Comparison of ENCODE assay signal across 24 cellular contexts in genomic region chr15:38304486-38304885, GRCh38. TPM values are rescaled to one million over a fixed set of nuclear protein-coding genes. Genes with fewer than 3 reads are reported as not detected.
DNase-seq lines count a peak whose midpoint lies in the region; ATAC-seq and TF ChIP-seq lines count a peak whose summit lies in the region.
"Had no signal": no experiment of that assay in that cellular context is flagged by ENCODE, and none has a peak within 500 bp of the region (broad histone marks: within the 10 kb centered on the region; RNA-seq: fewer than 3 reads in every experiment).

No MANE protein-coding gene starts in this region.

- no peak overlapping the region for H2BK120ac ChIP-seq in IMR-90 (ENCODE audit: low read depth, low read length)

- H3K79me2 ChIP-seq in SK-N-SH (ENCODE audit: insufficient read depth): peaks cover 98% of the 10 kb centered on the region

- no peak overlapping the region for H4K8ac ChIP-seq in IMR-90 (ENCODE audit: low read depth in 2 of 2, low read length in 2 of 2)

- no peak for DNase-seq in left ventricle myocardium inferior
- DNase-seq in Right ventricle myocardium inferior (ENCODE audit: missing footprints): no peak
- DNase-seq in IMR-90: no peak
- peak; percentile 53 for DNase-seq in fibroblast of gingiva (ENCODE audit: low read depth)
- DNase-seq in suprapubic skin (ENCODE audit: low spot score in 2 of 2): no peak
- no peak for DNase-seq in NOMO-1 (lab: John Stamatoyannopoulos, UW; ENCODE audit: unreplicated experiment in 2 of 2)
- no peak for DNase-seq in amygdala (lab: John Stamatoyannopoulos, UW)
- no peak for DNase-seq in SK-N-SH
- DNase-seq: 8988T; Caco-2; CD8-positive, alpha-beta T cell; DMS79; EL; GDM1; MG63; NCI-H1105 treated with DMSO at 0.1 percent for 48 hours; NCI-H2029; NCI-H446; NCI-H526; RPMI8226; SHP77 treated with DMSO at 0.1 percent for 48 hours had no signal

- no peaks in the 10 kb centered on the region for H3K36me3 ChIP-seq in left ventricle myocardium inferior
- peaks cover 5% of the 10 kb centered on the region for H3K36me3 ChIP-seq in IMR-90 (ENCODE audit: control insufficient read depth, insufficient read depth, low read length)
- no peaks in the 10 kb centered on the region for H3K36me3 ChIP-seq in suprapubic skin
- peaks cover 26 to 52% of the 10 kb centered on the region in 2 experiments for H3K36me3 ChIP-seq in SK-N-SH (replicated peaks in 1 of 2; ENCODE audit: control insufficient read depth in 1 of 2, insufficient read depth in 2 of 2, low read length in 1 of 2)

- ATAC-seq in Right ventricle myocardium inferior (no peak), IMR-90 (ENCODE audit: low read depth) (no peak)
- ATAC-seq: CD8-positive, alpha-beta T cell; HepG2; K562 had no signal

- H3K9me1 ChIP-seq in IMR-90 (ENCODE audit: insufficient read depth, low read length): peaks cover 3% of the 10 kb centered on the region

- no peak overlapping the region for H2AFZ ChIP-seq in IMR-90 (replicated peaks; ENCODE audit: low read length, poor library complexity)
- no peak overlapping the region for H2AFZ ChIP-seq in SK-N-SH (ENCODE audit: low read depth)

- H3K4me2 ChIP-seq in IMR-90 (ENCODE audit: low read depth, low read length) (no peak overlapping the region), SK-N-SH (no peak overlapping the region)

- TF ChIP-seq RAD21 in IMR-90 (IDR thresholded peaks at IDR 0.05; ENCODE audit: low read length) (no peak), SK-N-SH (IDR thresholded peaks at IDR 0.05; ENCODE audit: low read length) (no peak)

- H3K14ac ChIP-seq in IMR-90 (replicated peaks; ENCODE audit: low read depth, low read length): no peak overlapping the region

- H3K4me3 ChIP-seq in left ventricle myocardium inferior: no peak overlapping the region
- no peak overlapping the region for H3K4me3 ChIP-seq in IMR-90 (ENCODE audit: insufficient read depth, low read depth, low read length)
- H3K4me3 ChIP-seq in suprapubic skin: no peak overlapping the region
- no peak overlapping the region for H3K4me3 ChIP-seq in SK-N-SH (ENCODE audit: low read depth in 2 of 2, low read length in 1 of 2)
- H3K4me3 ChIP-seq: K562, MG63 had no signal

- POLR2A ChIA-PET in IMR-90 (lab: Charles Lee; ENCODE audit: unreplicated experiment) (no interaction called here), SK-N-SH (lab: Yijun Ruan, JAX) (no interaction called here)

- no peak overlapping the region for H3K4ac ChIP-seq in IMR-90 (ENCODE audit: low read depth, low read length)

- WGBS in IMR-90 (ENCODE audit: extremely low coverage in 2 of 2, insufficient read length in 1 of 2), 2 experiments: 67% methylated on average over 2 of the region's 3 CpGs; no CpG with 5 or more reads in 1 of the 2 experiments
- WGBS in suprapubic skin: 56% methylated on average over 3 of the region's 3 CpGs
- WGBS in SK-N-SH (ENCODE audit: low lambda C conversion rate): 91% methylated on average over 3 of the region's 3 CpGs

- TF ChIP-seq CTCF in left ventricle myocardium inferior (IDR thresholded peaks at IDR 0.05; ENCODE audit: borderline replicate concordance) (no peak), IMR-90 (conservative IDR thresholded peaks at IDR 0.05; ENCODE audit: low read depth, low read length) (no peak), suprapubic skin (IDR thresholded peaks at IDR 0.05) (no peak), SK-N-SH (IDR thresholded peaks at IDR 0.05) (no peak)

- no peak overlapping the region for H2BK15ac ChIP-seq in IMR-90 (ENCODE audit: low read depth, low read length)

- no peaks in the 10 kb centered on the region for H3K27me3 ChIP-seq in left ventricle myocardium inferior (ENCODE audit: low read depth)
- no peaks in the 10 kb centered on the region for H3K27me3 ChIP-seq in IMR-90 (ENCODE audit: control insufficient read depth, insufficient read depth, low read length)
- no peaks in the 10 kb centered on the region for H3K27me3 ChIP-seq in suprapubic skin
- no peaks in the 10 kb centered on the region for H3K27me3 ChIP-seq in SK-N-SH (ENCODE audit: insufficient read depth)
- H3K27me3 ChIP-seq: MG63 had no signal

- H2BK20ac ChIP-seq in IMR-90 (ENCODE audit: low read depth, low read length): no peak overlapping the region

- H4K20me1 ChIP-seq in IMR-90 (ENCODE audit: insufficient read depth, low read length) (peaks cover 34% of the 10 kb centered on the region), SK-N-SH (ENCODE audit: insufficient read depth) (peaks cover 51% of the 10 kb centered on the region)

- H3K27ac ChIP-seq in left ventricle myocardium inferior (replicated peaks) (peak overlapping the region; percentile 31), IMR-90 (ENCODE audit: insufficient read depth, low read length) (no peak overlapping the region), suprapubic skin (peak overlapping the region; percentile 42), SK-N-SH (ENCODE audit: low read depth in 2 of 2, low read length in 1 of 2) (peak overlapping the region in 1 of 2 experiments; percentile 22; a peak in 1 of 4 replicates)
- H3K27ac ChIP-seq: C4-2B had no signal

- H2AK5ac ChIP-seq in IMR-90 (ENCODE audit: low read depth, low read length): no peak overlapping the region

- intact Hi-C loops in left ventricle myocardium inferior (cut with micrococcal nuclease) (no loop called here), Right ventricle myocardium inferior (cut with DNase I) (loop anchor here (5.0 kb wide), 1 partner anchor 52 kb away; the partner anchor contains the start of gene SPRED1), IMR-90 (cut with micrococcal nuclease) (loop anchor here (5.0 kb wide), 1 partner anchor 43 kb away; no protein-coding TSS in a partner anchor)

- no peak overlapping the region for H4K5ac ChIP-seq in IMR-90 (ENCODE audit: low read depth, low read length)

- no peaks in the 10 kb centered on the region for H3K9me2 ChIP-seq in SK-N-SH

- H3K9ac ChIP-seq in IMR-90 (ENCODE audit: low read depth, low read length) (no peak overlapping the region), SK-N-SH (no peak overlapping the region)

- no TSS peak for BruUV-seq in IMR-90 (replicated peaks; lab: Mats Ljungman, UMichigan)

- H3K18ac ChIP-seq in IMR-90 (ENCODE audit: low read depth, low read length): no peak overlapping the region

- H3K23ac ChIP-seq in IMR-90 (ENCODE audit: low read depth, low read length): no peak overlapping the region

- H3K9me3 ChIP-seq in left ventricle myocardium inferior (replicated peaks) (no peaks in the 10 kb centered on the region), IMR-90 (ENCODE audit: control insufficient read depth, insufficient read depth, low read length) (no peaks in the 10 kb centered on the region), suprapubic skin (no peaks in the 10 kb centered on the region), SK-N-SH (no peaks in the 10 kb centered on the region)
- H3K9me3 ChIP-seq: Caco-2, MG63 had no signal

- in situ Hi-C loops in IMR-90 (cut with MboI; ENCODE audit: low sequenced_read_pairs): no loop called here

- peak overlapping the region; percentile 41 for H2BK5ac ChIP-seq in IMR-90 (ENCODE audit: low read depth, low read length, poor library complexity, severe bottlenecking)

- H3F3A ChIP-seq in SK-N-SH (replicated peaks; ENCODE audit: insufficient read depth): peaks cover 5% of the 10 kb centered on the region

- peaks cover 12 to 56% of the 10 kb centered on the region in 2 experiments for H3K79me1 ChIP-seq in IMR-90 (ENCODE audit: low read depth in 1 of 2, low read length in 2 of 2)

- dilution Hi-C loops in IMR-90 (cut with HindIII; ENCODE audit: low sequenced_read_pairs, unreplicated experiment): no loop called here

- no peak overlapping the region for H2AK9ac ChIP-seq in IMR-90 (replicated peaks; ENCODE audit: low read depth, low read length, poor library complexity)

- H4K91ac ChIP-seq in IMR-90 (ENCODE audit: insufficient read depth, low read depth, low read length): no peak overlapping the region

- TF ChIP-seq EP300 in suprapubic skin (IDR thresholded peaks at IDR 0.05) (no peak), SK-N-SH (IDR thresholded peaks at IDR 0.05; ENCODE audit: borderline replicate concordance in 1 of 2, low read depth in 1 of 2, low read length in 1 of 2) (no peak)

- TF ChIP-seq POLR2A in IMR-90 (IDR thresholded peaks at IDR 0.05; ENCODE audit: low read depth, low read length) (no peak), suprapubic skin (IDR thresholded peaks at IDR 0.05) (no peak)

- peaks cover 15% of the 10 kb centered on the region for H3K4me1 ChIP-seq in left ventricle myocardium inferior
- H3K4me1 ChIP-seq in IMR-90 (ENCODE audit: control insufficient read depth, insufficient read depth, low read length): peaks cover 4% of the 10 kb centered on the region
- H3K4me1 ChIP-seq in suprapubic skin: peaks cover 4% of the 10 kb centered on the region
- peaks cover 0 to 10% of the 10 kb centered on the region in 2 experiments; a peak in 1 of 4 replicates for H3K4me1 ChIP-seq in SK-N-SH (ENCODE audit: control insufficient read depth in 1 of 2, insufficient read depth in 2 of 2, low read depth in 1 of 2, low read length in 1 of 2)
- H3K4me1 ChIP-seq: Caco-2 had no signal

- no peak overlapping the region for H3K56ac ChIP-seq in IMR-90 (ENCODE audit: extremely low read depth, insufficient read depth, low read length)

- CTCF ChIA-PET in IMR-90 (lab: Yijun Ruan, JAX): no interaction called here
- CTCF ChIA-PET in SK-N-SH (lab: Yijun Ruan, JAX): no interaction called here

TF ChIP-seq in SK-N-SH, 30 proteins besides CTCF, POLR2A, EP300 and RAD21 (continues in another document):
- TF ChIP-seq, protein P1, sequence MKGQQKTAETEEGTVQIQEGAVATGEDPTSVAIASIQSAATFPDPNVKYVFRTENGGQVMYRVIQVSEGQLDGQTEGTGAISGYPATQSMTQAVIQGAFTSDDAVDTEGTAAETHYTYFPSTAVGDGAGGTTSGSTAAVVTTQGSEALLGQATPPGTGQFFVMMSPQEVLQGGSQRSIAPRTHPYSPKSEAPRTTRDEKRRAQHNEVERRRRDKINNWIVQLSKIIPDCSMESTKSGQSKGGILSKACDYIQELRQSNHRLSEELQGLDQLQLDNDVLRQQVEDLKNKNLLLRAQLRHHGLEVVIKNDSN (IDR thresholded peaks at IDR 0.05; ENCODE audit: borderline replicate concordance, low read depth): no peak
- TF ChIP-seq POLR2AphosphoS5 (IDR thresholded peaks at IDR 0.05; ENCODE audit: low read depth, low read length): no peak
- TF ChIP-seq FOXJ3 (CRISPR knock-in tag; IDR thresholded peaks at IDR 0.05): no peak
- TF ChIP-seq EZH2phosphoT487 (IDR thresholded peaks at IDR 0.05; ENCODE audit: borderline replicate concordance, low read depth): no peak

RNA-seq across cellular contexts. Expression of gene SPRED1, which starts 51.9 kb away (rescaled TPM):
- total RNA-seq in left ventricle myocardium inferior (8.7 TPM), Right ventricle myocardium inferior (9.9 TPM), IMR-90 (2012; rRNA removed) (17.9 and 38.3 TPM in 2 replicates), suprapubic skin (10 to 100 TPM in 3 of 4 donors, 1 to 10 TPM in 1; 8.8 to 17.6 (median 12.8) TPM)
- polyA plus RNA-seq in IMR-90 (2012; rRNA removed) (4.8 and 6.6 TPM in 2 replicates), SK-N-SH (2012; rRNA removed) (4.3 and 4.4 TPM in 2 replicates)
- polyA plus RNA-seq in IMR-90 (2012; cell fraction: cytosol; rRNA removed): 2.4 and 2.7 TPM in 2 replicates
- 2.4 and 6.4 TPM in 2 replicates for polyA plus RNA-seq in IMR-90 (2012; cell fraction: nucleus; rRNA removed; ENCODE audit: low replicate concordance)
- polyA plus RNA-seq in SK-N-SH (2012; cell fraction: cytosol; rRNA removed): 6.6 and 7.7 TPM in 2 replicates
- polyA plus RNA-seq in SK-N-SH (2012; cell fraction: nucleus; rRNA removed): 2.8 and 6.0 TPM in 2 replicates
